9 cellular contexts compared by ENCODE assay signal in the genomic region with DNA sequence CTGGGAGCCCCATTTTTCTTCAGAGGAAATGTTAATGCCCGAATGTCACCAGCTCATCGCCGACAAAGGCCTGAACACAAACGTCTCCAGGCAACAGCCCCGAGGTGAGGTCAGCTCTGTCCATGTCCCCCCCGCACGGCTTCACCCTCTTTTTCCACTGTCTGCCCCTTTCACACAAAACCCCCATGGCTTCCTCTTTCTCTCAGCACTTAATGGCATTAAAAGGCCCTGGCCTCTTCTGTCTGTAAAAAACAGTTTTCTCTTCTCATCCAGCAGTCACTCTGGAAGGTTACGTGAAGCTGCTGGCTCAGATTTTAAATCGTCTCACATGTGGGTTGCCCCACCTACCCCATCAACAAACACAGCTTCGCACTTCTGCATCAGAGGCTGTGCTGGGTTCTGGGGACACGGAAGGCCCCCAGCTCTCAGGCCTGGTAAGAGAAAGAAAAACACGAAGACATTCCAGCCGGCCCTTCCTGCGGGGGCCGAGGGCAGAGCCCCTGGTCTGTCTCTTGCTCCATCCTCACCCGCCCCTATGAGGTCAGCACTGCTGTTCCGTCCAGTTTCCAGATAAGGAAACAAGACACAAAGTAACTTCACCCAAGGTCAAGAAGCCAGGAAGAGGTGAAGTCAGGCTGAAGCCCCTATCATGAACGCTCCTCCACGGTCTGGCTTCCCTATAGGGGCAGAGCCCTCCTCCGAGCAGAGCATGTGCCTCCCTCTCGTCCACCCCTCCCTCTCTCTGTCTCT.
DNase-seq lines count a peak whose midpoint lies in the region; TF ChIP-seq lines count a peak whose summit lies in the region.
"Had no signal": no experiment of that assay in that cellular context is flagged by ENCODE, and none has a peak within 500 bp of the region (broad histone marks: within the 10 kb centered on the region; RNA-seq: fewer than 3 reads in every experiment).

No MANE protein-coding gene starts in this region.

- no peak for TF ChIP-seq RAD21 in SK-N-SH (IDR thresholded peaks at IDR 0.05; ENCODE audit: low read length)

- H3K27me3 Mint-ChIP-seq in activated T-helper 1 cell treated with anti-CD3 and anti-CD28 coated beads, Interleukin-12 subunit alpha, Interleukin-12 subunit beta, Interleukin-2, Interleukin-4 antibody, amounts not matched to agents 30 ng/mL and 10 ng/mL and 1 ng/mL, durations not matched to agents 14 hours and 24 hours and 36 hours (ENCODE audit: insufficient read depth) = no peaks in the 10 kb centered on the region

- TF ChIP-seq CTCF in fibroblast of villous mesenchyme (IDR thresholded peaks at IDR 0.05; ENCODE audit: insufficient read depth, low read depth, low read length) = no peak
- no peak for TF ChIP-seq CTCF in parathyroid adenoma (IDR thresholded peaks at IDR 0.05)
- TF ChIP-seq CTCF in thyroid gland (IDR thresholded peaks at IDR 0.05) = no peak
- no peak for TF ChIP-seq CTCF in SK-N-SH (IDR thresholded peaks at IDR 0.05)

- no peak overlapping the region for H3K4me3 Mint-ChIP-seq in activated T-helper 1 cell treated with anti-CD3 and anti-CD28 coated beads, Interleukin-12 subunit alpha, Interleukin-12 subunit beta, Interleukin-2, Interleukin-4 antibody, amounts not matched to agents 30 ng/mL and 10 ng/mL and 1 ng/mL, durations not matched to agents 14 hours and 24 hours and 36 hours

- no peaks in the 10 kb centered on the region for H3K9me3 Mint-ChIP-seq in activated T-helper 1 cell treated with anti-CD3 and anti-CD28 coated beads, Interleukin-12 subunit alpha, Interleukin-12 subunit beta, Interleukin-2, Interleukin-4 antibody, amounts not matched to agents 30 ng/mL and 10 ng/mL and 1 ng/mL, durations not matched to agents 14 hours and 24 hours and 36 hours

- H3K9ac ChIP-seq in parathyroid adenoma (no peak overlapping the region), SK-N-SH (no peak overlapping the region)

- intact Hi-C loops in activated T-helper 1 cell treated with anti-CD3 and anti-CD28 coated beads, Interleukin-12 subunit alpha, Interleukin-12 subunit beta, Interleukin-2, Interleukin-4 antibody, amounts not matched to agents 30 ng/mL and 10 ng/mL and 1 ng/mL, durations not matched to agents 14 hours and 24 hours and 36 hours (cut with micrococcal nuclease) = no loop called here
- intact Hi-C loops in thyroid gland (cut with DNase I) = no loop called here

- POLR2A ChIA-PET in SK-N-SH (lab: Yijun Ruan, JAX) = no interaction called here

- H3K4me1 Mint-ChIP-seq in activated T-helper 1 cell treated with anti-CD3 and anti-CD28 coated beads, Interleukin-12 subunit alpha, Interleukin-12 subunit beta, Interleukin-2, Interleukin-4 antibody, amounts not matched to agents 30 ng/mL and 10 ng/mL and 1 ng/mL, durations not matched to agents 14 hours and 24 hours and 36 hours (ENCODE audit: low read depth) = peaks cover 31% of the 10 kb centered on the region

- H3K4me3 ChIP-seq in fibroblast of villous mesenchyme (ENCODE audit: low read depth, low read length) = no peak overlapping the region
- H3K4me3 ChIP-seq in parathyroid adenoma (ENCODE audit: low read depth, low read length) = no peak overlapping the region
- H3K4me3 ChIP-seq in thyroid gland (replicated peaks in 1 of 3) = no peak overlapping the region
- no peak overlapping the region for H3K4me3 ChIP-seq in SK-N-SH (ENCODE audit: low read depth in 2 of 2, low read length in 1 of 2)

- H3K27me3 ChIP-seq in parathyroid adenoma (ENCODE audit: control insufficient read depth, insufficient read depth, low read length) = no peaks in the 10 kb centered on the region
- no peaks in the 10 kb centered on the region for H3K27me3 ChIP-seq in thyroid gland
- no peaks in the 10 kb centered on the region for H3K27me3 ChIP-seq in SK-N-SH (ENCODE audit: insufficient read depth)

- CTCF ChIA-PET in SK-N-SH (lab: Yijun Ruan, JAX) = interaction anchor here (0.6 kb wide), 1 partner anchor 565 kb away, joined by 3 read pairs; no protein-coding TSS in a partner anchor

- DNase-seq in CMK (ENCODE audit: low read depth) (peak; percentile 81), fibroblast of villous mesenchyme (ENCODE audit: low read depth) (peak; percentile 74), NCI-H82 treated with DMSO at 0.1 percent for 48 hours (lab: John Stamatoyannopoulos, UW; ENCODE audit: unreplicated experiment) (no peak), thyroid gland (no peak), SK-N-SH (no peak)
- no peak for DNase-seq in activated T-helper 1 cell treated with anti-CD3 and anti-CD28 coated beads, Interleukin-12 subunit alpha, Interleukin-12 subunit beta, Interleukin-2, Interleukin-4 antibody, amounts not matched to agents 30 ng/mL and 10 ng/mL and 1 ng/mL, durations not matched to agents 14 hours and 24 hours and 36 hours (ENCODE audit: low spot score)
- no peak for DNase-seq in activated effector memory CD4-positive, alpha-beta T cell treated with Interleukin-2 at 50 U/mL for 16 hours
- DNase-seq: activated effector memory CD4-positive, alpha-beta T cell treated with anti-CD3 and anti-CD28 coated beads, Interleukin-2, amount 50 U/mL, for 16 hours had no signal

- no peaks in the 10 kb centered on the region for H4K20me1 ChIP-seq in SK-N-SH (ENCODE audit: insufficient read depth)

- H3K9me2 ChIP-seq in SK-N-SH = no peaks in the 10 kb centered on the region

- WGBS in thyroid gland, 2 donors = 50 to 58% methylated on average over 21 of the region's 21 CpGs
- WGBS in SK-N-SH (ENCODE audit: low lambda C conversion rate) = 94% methylated on average over 21 of the region's 21 CpGs

- H2AFZ ChIP-seq in parathyroid adenoma = no peak overlapping the region
- no peak overlapping the region for H2AFZ ChIP-seq in SK-N-SH (ENCODE audit: low read depth)

- peaks cover 16% of the 10 kb centered on the region for H3K36me3 Mint-ChIP-seq in activated T-helper 1 cell treated with anti-CD3 and anti-CD28 coated beads, Interleukin-12 subunit alpha, Interleukin-12 subunit beta, Interleukin-2, Interleukin-4 antibody, amounts not matched to agents 30 ng/mL and 10 ng/mL and 1 ng/mL, durations not matched to agents 14 hours and 24 hours and 36 hours (ENCODE audit: low read depth)

- no peak for TF ChIP-seq POLR2A in thyroid gland (IDR thresholded peaks at IDR 0.05)

- no peak overlapping the region for H3K4me2 ChIP-seq in parathyroid adenoma (ENCODE audit: low read length)
- H3K4me2 ChIP-seq in SK-N-SH = no peak overlapping the region

- H3K4me1 ChIP-seq in parathyroid adenoma = peaks cover 5% of the 10 kb centered on the region
- peaks cover 0 to 15% of the 10 kb centered on the region in 2 donors for H3K4me1 ChIP-seq in thyroid gland
- no peaks in the 10 kb centered on the region for H3K4me1 ChIP-seq in SK-N-SH (ENCODE audit: control insufficient read depth in 1 of 2, insufficient read depth in 2 of 2, low read depth in 1 of 2, low read length in 1 of 2)

- H3K27ac Mint-ChIP-seq in activated T-helper 1 cell treated with anti-CD3 and anti-CD28 coated beads, Interleukin-12 subunit alpha, Interleukin-12 subunit beta, Interleukin-2, Interleukin-4 antibody, amounts not matched to agents 30 ng/mL and 10 ng/mL and 1 ng/mL, durations not matched to agents 14 hours and 24 hours and 36 hours = peak overlapping the region; percentile 25

- H3K79me2 ChIP-seq in parathyroid adenoma (no peaks in the 10 kb centered on the region), SK-N-SH (ENCODE audit: insufficient read depth) (no peaks in the 10 kb centered on the region)

- peaks cover 8% of the 10 kb centered on the region for H3F3A ChIP-seq in SK-N-SH (replicated peaks; ENCODE audit: insufficient read depth)

- no peaks in the 10 kb centered on the region for H3K36me3 ChIP-seq in parathyroid adenoma (ENCODE audit: control insufficient read depth, insufficient read depth, low read length)
- H3K36me3 ChIP-seq in thyroid gland = no peaks in the 10 kb centered on the region
- peaks cover 0 to 4% of the 10 kb centered on the region in 2 experiments for H3K36me3 ChIP-seq in SK-N-SH (replicated peaks in 1 of 2; ENCODE audit: control insufficient read depth in 1 of 2, insufficient read depth in 2 of 2, low read length in 1 of 2)

- TF ChIP-seq EP300 in SK-N-SH (IDR thresholded peaks at IDR 0.05; ENCODE audit: borderline replicate concordance in 1 of 2, low read depth in 1 of 2, low read length in 1 of 2) = no peak

- H3K9me3 ChIP-seq in parathyroid adenoma (ENCODE audit: control insufficient read depth, low read length) (no peaks in the 10 kb centered on the region), thyroid gland (no peaks in the 10 kb centered on the region), SK-N-SH (no peaks in the 10 kb centered on the region)

- H3K27ac ChIP-seq in parathyroid adenoma (peak overlapping the region; percentile 48), thyroid gland (peak overlapping the region in 1 of 3 donors; percentile 45), SK-N-SH (ENCODE audit: low read depth in 2 of 2, low read length in 1 of 2) (no peak overlapping the region)

TF ChIP-seq in SK-N-SH, 30 proteins besides CTCF, POLR2A, EP300 and RAD21 (continues in another document):
- TF ChIP-seq, protein P1, sequence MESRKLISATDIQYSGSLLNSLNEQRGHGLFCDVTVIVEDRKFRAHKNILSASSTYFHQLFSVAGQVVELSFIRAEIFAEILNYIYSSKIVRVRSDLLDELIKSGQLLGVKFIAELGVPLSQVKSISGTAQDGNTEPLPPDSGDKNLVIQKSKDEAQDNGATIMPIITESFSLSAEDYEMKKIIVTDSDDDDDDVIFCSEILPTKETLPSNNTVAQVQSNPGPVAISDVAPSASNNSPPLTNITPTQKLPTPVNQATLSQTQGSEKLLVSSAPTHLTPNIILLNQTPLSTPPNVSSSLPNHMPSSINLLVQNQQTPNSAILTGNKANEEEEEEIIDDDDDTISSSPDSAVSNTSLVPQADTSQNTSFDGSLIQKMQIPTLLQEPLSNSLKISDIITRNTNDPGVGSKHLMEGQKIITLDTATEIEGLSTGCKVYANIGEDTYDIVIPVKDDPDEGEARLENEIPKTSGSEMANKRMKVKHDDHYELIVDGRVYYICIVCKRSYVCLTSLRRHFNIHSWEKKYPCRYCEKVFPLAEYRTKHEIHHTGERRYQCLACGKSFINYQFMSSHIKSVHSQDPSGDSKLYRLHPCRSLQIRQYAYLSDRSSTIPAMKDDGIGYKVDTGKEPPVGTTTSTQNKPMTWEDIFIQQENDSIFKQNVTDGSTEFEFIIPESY (IDR thresholded peaks at IDR 0.05; ENCODE audit: borderline replicate concordance, low read depth) = no peak
- TF ChIP-seq RCOR1 (IDR thresholded peaks at IDR 0.05; ENCODE audit: low read length) = no peak

Comparison
In these comparisons a context has a peak if more than half of its experiments do, and no peak if none do; other contexts are left out.
1. DNase-seq: peak in CMK (single experiment) and fibroblast of villous mesenchyme (single experiment); none in activated T-helper 1 cell treated with anti-CD3 and anti-CD28 coated beads, Interleukin-12 subunit alpha, Interleukin-12 subunit beta, Interleukin-2, Interleukin-4 antibody, amounts not matched to agents 30 ng/mL and 10 ng/mL and 1 ng/mL, durations not matched to agents 14 hours and 24 hours and 36 hours (single experiment), NCI-H82 treated with DMSO at 0.1 percent for 48 hours (single experiment), thyroid gland (0 of 2), activated effector memory CD4-positive, alpha-beta T cell treated with Interleukin-2 at 50 U/mL for 16 hours (single experiment) and SK-N-SH (single experiment).